In the genomic region with DNA sequence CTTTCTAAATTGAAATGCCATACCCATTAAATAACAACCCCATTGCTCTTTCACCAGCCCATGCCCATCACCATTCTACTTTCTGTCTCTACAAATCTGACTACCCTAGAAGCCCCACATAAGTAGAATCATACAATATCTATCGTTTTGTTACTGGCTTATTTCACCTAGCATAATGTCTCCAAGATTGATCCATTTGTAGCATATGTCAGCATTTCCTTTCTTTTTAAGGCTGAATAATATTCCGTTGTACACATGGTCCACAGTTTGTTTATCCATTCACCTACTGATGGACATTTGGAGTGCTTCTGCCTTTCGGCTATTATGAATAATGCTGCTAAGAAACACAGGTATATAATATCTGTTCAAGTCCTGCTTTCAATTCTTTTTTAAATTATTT, we compare ENCODE assay signal across 33 cellular contexts.
"Had no signal": no experiment of that assay in that cellular context is flagged by ENCODE, and none has a peak within 500 bp of the region (broad histone marks: within the 10 kb centered on the region; RNA-seq: fewer than 3 reads in every experiment).

No MANE protein-coding gene starts in this region.

- H3K27me3 ChIP-seq: adrenal gland, ascending aorta, body of pancreas, brain microvascular endothelial cell, breast epithelium, cardiac muscle cell had no signal

- H3K9me3 ChIP-seq: adrenal gland, ascending aorta, body of pancreas, breast epithelium had no signal

- H3K36me3 ChIP-seq: adrenal gland, ascending aorta, brain microvascular endothelial cell, breast epithelium, cardiac muscle cell had no signal

- ATAC-seq: activated naive CD4-positive, alpha-beta T cell treated with anti-CD3 and anti-CD28 coated beads, Interleukin-2, amount 50 U/mL, for 72 hours; activated naive CD8-positive, alpha-beta T cell treated with anti-CD3 and anti-CD28 coated beads, Interleukin-2, amount 50 U/mL, for 24 hours; activated T-cell treated with anti-CD3 and anti-CD28 coated beads, Interleukin-2, amount 50 U/mL, for 4 hours; activated T-cell treated with anti-CD3 and anti-CD28 coated beads, Interleukin-2, amount 50 U/mL, for 72 hours; activated T-helper 17 cell treated with anti-CD3 and anti-CD28 coated beads, Interleukin-2, amount 50 U/mL, for 72 hours; body of pancreas had no signal

- H3K4me1 ChIP-seq: adrenal gland, ascending aorta, body of pancreas, breast epithelium had no signal

- H3K27ac ChIP-seq: adrenal gland, ascending aorta, body of pancreas, brain microvascular endothelial cell, breast epithelium, cardiac muscle cell had no signal

- H3K4me3 ChIP-seq: adrenal gland, ascending aorta, body of pancreas, breast epithelium, cardiac muscle cell had no signal

- DNase-seq: activated effector memory CD4-positive, alpha-beta T cell treated with anti-CD3 and anti-CD28 coated beads, Interleukin-2, amount 50 U/mL, for 16 hours; activated effector memory CD4-positive, alpha-beta T cell treated with Interleukin-2 at 50 U/mL for 16 hours; activated gamma-delta T cell; activated gamma-delta T cell treated with Interleukin-2 at 50 U/mL for 16 hours; activated naive CD4-positive, alpha-beta T cell; activated naive CD4-positive, alpha-beta T cell treated with anti-CD3 and anti-CD28 coated beads for 36 hours; activated naive CD4-positive, alpha-beta T cell treated with anti-CD3 and anti-CD28 coated beads, Interleukin-2, amount 10 ng/mL, durations not matched to agents 7 days and 5 days; activated naive CD4-positive, alpha-beta T cell treated with anti-CD3 and anti-CD28 coated beads, Interleukin-2, amount 50 U/mL, for 16 hours; activated naive CD4-positive, alpha-beta T cell treated with Interleukin-2 at 50 U/mL for 16 hours; activated naive CD8-positive, alpha-beta T cell treated with anti-CD3 and anti-CD28 coated beads for 36 hours; activated naive CD8-positive, alpha-beta T cell treated with anti-CD3 and anti-CD28 coated beads, Interleukin-2, amount 10 ng/mL, durations not matched to agents 7 days and 5 days; activated naive CD8-positive, alpha-beta T cell treated with anti-CD3 and anti-CD28 coated beads, Interleukin-2, amount 50 U/mL, for 24 hours; activated T-cell treated with anti-CD3 and anti-CD28 coated beads, Interleukin-2, amount 50 U/mL, for 24 hours; activated T-cell treated with anti-CD3 and anti-CD28 coated beads, Interleukin-2, amount 50 U/mL, for 4 hours; activated T-cell treated with anti-CD3 and anti-CD28 coated beads, Interleukin-2, amount 50 U/mL, for 48 hours; activated T-cell treated with anti-CD3 and anti-CD28 coated beads, Interleukin-2, amount 50 U/mL, for 72 hours; adrenal gland; amniotic stem cell; amygdala; anterior cingulate cortex; aorta; body of pancreas; brain microvascular endothelial cell; caudate nucleus; central memory CD4-positive, alpha-beta T cell; cerebellar nuclear complex had no signal

- FAIRE-seq: astrocyte, bronchial epithelial cell had no signal
